In the genomic region with DNA sequence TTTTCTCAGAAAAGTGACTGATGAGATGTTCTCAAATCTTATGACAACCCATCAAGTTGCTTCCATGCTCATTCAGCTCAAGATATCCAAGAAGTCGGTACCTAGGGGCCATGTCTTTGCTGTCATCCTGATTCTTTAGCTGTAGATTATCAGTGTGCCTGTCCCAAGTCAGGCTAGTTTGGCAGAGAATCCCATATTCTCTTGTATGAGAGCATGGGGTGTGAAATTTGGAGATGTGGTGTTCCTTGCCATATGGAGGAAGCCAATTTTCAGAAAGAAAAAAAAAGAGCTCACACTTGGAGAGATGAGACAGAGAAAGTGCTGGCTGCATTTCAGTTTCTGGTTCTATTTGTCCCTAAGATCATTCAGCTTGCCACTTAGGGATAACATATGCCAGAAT, we compare ENCODE assay signal across 1 cellular context.
TF ChIP-seq lines count a peak whose summit lies in the region.

No MANE protein-coding gene starts in this region.

TF ChIP-seq in IMR-90, 13 proteins besides CTCF, POLR2A, EP300 and RAD21:
- no peak for TF ChIP-seq BHLHE40 (IDR thresholded peaks at IDR 0.05; ENCODE audit: low read depth, low read length)
- TF ChIP-seq MAZ (IDR thresholded peaks at IDR 0.05; ENCODE audit: borderline replicate concordance, low read depth, low read length), result no peak
- no peak for TF ChIP-seq MXI1 (IDR thresholded peaks at IDR 0.05; ENCODE audit: borderline replicate concordance, low read depth, low read length)
- no peak for TF ChIP-seq CEBPB (IDR thresholded peaks at IDR 0.05; ENCODE audit: low read depth, low read length)
- TF ChIP-seq NFE2L2 (IDR thresholded peaks at IDR 0.05; ENCODE audit: low read depth, low read length), result no peak
- TF ChIP-seq RCOR1 (IDR thresholded peaks at IDR 0.05; ENCODE audit: insufficient replicate concordance, low read length), result no peak
- TF ChIP-seq, protein P1, sequence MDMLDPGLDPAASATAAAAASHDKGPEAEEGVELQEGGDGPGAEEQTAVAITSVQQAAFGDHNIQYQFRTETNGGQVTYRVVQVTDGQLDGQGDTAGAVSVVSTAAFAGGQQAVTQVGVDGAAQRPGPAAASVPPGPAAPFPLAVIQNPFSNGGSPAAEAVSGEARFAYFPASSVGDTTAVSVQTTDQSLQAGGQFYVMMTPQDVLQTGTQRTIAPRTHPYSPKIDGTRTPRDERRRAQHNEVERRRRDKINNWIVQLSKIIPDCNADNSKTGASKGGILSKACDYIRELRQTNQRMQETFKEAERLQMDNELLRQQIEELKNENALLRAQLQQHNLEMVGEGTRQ (IDR thresholded peaks at IDR 0.05; ENCODE audit: low read depth, low read length), result no peak
- TF ChIP-seq SMC3 (IDR thresholded peaks at IDR 0.05; ENCODE audit: low read depth, low read length), result no peak
- no peak for TF ChIP-seq CHD1 (IDR thresholded peaks at IDR 0.05; ENCODE audit: low read depth, low read length)
- TF ChIP-seq, protein P2, sequence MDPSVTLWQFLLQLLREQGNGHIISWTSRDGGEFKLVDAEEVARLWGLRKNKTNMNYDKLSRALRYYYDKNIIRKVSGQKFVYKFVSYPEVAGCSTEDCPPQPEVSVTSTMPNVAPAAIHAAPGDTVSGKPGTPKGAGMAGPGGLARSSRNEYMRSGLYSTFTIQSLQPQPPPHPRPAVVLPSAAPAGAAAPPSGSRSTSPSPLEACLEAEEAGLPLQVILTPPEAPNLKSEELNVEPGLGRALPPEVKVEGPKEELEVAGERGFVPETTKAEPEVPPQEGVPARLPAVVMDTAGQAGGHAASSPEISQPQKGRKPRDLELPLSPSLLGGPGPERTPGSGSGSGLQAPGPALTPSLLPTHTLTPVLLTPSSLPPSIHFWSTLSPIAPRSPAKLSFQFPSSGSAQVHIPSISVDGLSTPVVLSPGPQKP (IDR thresholded peaks at IDR 0.05; ENCODE audit: borderline replicate concordance, low read depth, low read length), result no peak
- no peak for TF ChIP-seq RFX5 (IDR thresholded peaks at IDR 0.05; ENCODE audit: low read depth, low read length)
TF ChIP-seq in IMR-90: peak in this region for 0.
